Comparison of ENCODE assay signal across 8 cellular contexts in the genomic region with DNA sequence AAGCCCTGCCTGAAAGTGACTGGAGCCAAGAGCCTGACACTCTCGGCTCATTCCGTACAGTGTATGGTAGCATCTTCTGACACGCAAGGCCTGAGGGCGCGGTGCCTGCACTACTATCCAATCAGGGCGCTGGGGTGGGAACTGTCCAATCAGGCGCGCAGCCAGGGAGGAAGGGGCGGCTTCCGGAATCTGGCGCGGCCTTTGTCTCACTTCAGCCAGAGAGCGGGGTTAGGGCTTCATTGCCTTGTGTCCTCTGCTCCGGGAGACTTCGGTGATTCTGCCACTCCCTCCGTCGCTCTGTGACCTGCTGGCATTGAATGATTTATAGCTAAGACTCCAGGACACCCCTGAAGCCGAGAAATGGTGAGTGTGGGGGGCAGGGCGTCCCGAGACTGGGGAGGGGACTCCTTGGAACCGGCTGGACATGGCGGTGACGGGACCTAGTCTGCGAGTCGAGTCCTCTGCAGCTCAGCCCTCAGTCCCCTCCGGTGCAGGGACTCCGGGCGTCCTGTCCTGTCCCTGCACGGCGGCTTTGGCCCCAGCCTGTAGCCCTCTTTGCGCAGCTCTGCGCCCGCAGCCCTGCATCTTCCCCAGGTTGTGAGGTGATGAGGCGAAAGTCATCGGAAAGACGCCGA.
DNase-seq lines count a peak whose midpoint lies in the region; ATAC-seq and TF ChIP-seq lines count a peak whose summit lies in the region.
"Not testable (repeated sequence)": the region's sequence is repeated elsewhere in the genome, so short reads cannot be mapped to it uniquely, and the experiment has no call there.

No MANE protein-coding gene starts in this region.

- intact Hi-C loops in cardiac septum (cut with DNase I): not testable (repeated sequence)

- H2AFZ ChIP-seq in trophoblast cell (ENCODE audit: insufficient read depth, low read length, poor library complexity): peak overlapping the region; percentile 59

- H3K27ac Mint-ChIP-seq in activated naive CD8-positive, alpha-beta T cell treated with anti-CD3 and anti-CD28 coated beads, Interleukin-2, amount 50 U/mL, for 24 hours: peak overlapping the region; percentile 64

- H4K91ac ChIP-seq in trophoblast cell (ENCODE audit: low read depth, low read length): peak overlapping the region; percentile 43

- H3K27me3 Mint-ChIP-seq in activated naive CD8-positive, alpha-beta T cell treated with anti-CD3 and anti-CD28 coated beads, Interleukin-2, amount 50 U/mL, for 24 hours: not testable (repeated sequence)

- H3K4me1 ChIP-seq in trophoblast cell (ENCODE audit: control insufficient read depth in 1 of 2, insufficient read depth in 2 of 2, low read length in 2 of 2); tibial nerve: not testable (repeated sequence)

- not testable (repeated sequence) for TF ChIP-seq EP300 in tibial nerve (IDR thresholded peaks at IDR 0.05)

- peak overlapping the region; percentile 44 for H3K14ac ChIP-seq in trophoblast cell (ENCODE audit: low read length)

- H3K4me3 Mint-ChIP-seq in activated naive CD8-positive, alpha-beta T cell treated with anti-CD3 and anti-CD28 coated beads, Interleukin-2, amount 50 U/mL, for 24 hours: peak overlapping the region; percentile 90

- H3K4me3 ChIP-seq in GM12875 (ENCODE audit: low read depth, low read length): peak overlapping the region; percentile 66
- H3K4me3 ChIP-seq in trophoblast cell (ENCODE audit: low read depth, low read length): peak overlapping the region; percentile 85
- H3K4me3 ChIP-seq in tibial nerve: peak overlapping the region; percentile 39 to 62 (median 50)

- H3K18ac ChIP-seq in trophoblast cell (ENCODE audit: low read length): not testable (repeated sequence)

- not testable (repeated sequence) for H3K79me2 ChIP-seq in trophoblast cell (ENCODE audit: control insufficient read depth, insufficient read depth, low read length, poor library complexity)

- WGBS in trophoblast cell (ENCODE audit: extremely low coverage, insufficient coverage, insufficient read length): no CpG with 5 or more reads among the region's 37 CpGs
- WGBS in tibial nerve, 2 donors: 1 to 2% methylated on average over 21 to 30 of the region's 37 CpGs

- ATAC-seq in HG02678 (IDR thresholded peaks at IDR 0.05; ENCODE audit: unreplicated experiment): peak; percentile 100
- peak; percentile 100 for ATAC-seq in activated naive CD8-positive, alpha-beta T cell treated with anti-CD3 and anti-CD28 coated beads, Interleukin-2, amount 50 U/mL, for 24 hours

- not testable (repeated sequence) for H2BK5ac ChIP-seq in trophoblast cell (ENCODE audit: low read depth, low read length, poor library complexity)

- H2BK120ac ChIP-seq in trophoblast cell (ENCODE audit: insufficient read depth, low read length, poor library complexity): not testable (repeated sequence)

- not testable (repeated sequence) for H3K9ac ChIP-seq in trophoblast cell (ENCODE audit: low read length)

- H4K12ac ChIP-seq in trophoblast cell (ENCODE audit: low read depth, low read length): peak overlapping the region; percentile 44

- not testable (repeated sequence) for H4K8ac ChIP-seq in trophoblast cell (ENCODE audit: low read depth, low read length)

- not testable (repeated sequence) for TF ChIP-seq POLR2A in tibial nerve (IDR thresholded peaks at IDR 0.05)

- not testable (repeated sequence) for H3K27me3 ChIP-seq in trophoblast cell (ENCODE audit: insufficient read depth, low read length); tibial nerve

- H2BK12ac ChIP-seq in trophoblast cell (ENCODE audit: low read length): not testable (repeated sequence)

- H3K36me3 ChIP-seq in trophoblast cell (ENCODE audit: control insufficient read depth in 1 of 2, insufficient read depth in 2 of 2, low read length in 2 of 2); tibial nerve: not testable (repeated sequence)

- H3K4me2 ChIP-seq in trophoblast cell (ENCODE audit: low read length): peak overlapping the region; percentile 58

- H3K4ac ChIP-seq in trophoblast cell (ENCODE audit: low read depth, low read length): peak overlapping the region; percentile 47

- not testable (repeated sequence) for H3K9me3 Mint-ChIP-seq in activated naive CD8-positive, alpha-beta T cell treated with anti-CD3 and anti-CD28 coated beads, Interleukin-2, amount 50 U/mL, for 24 hours

- H3K23ac ChIP-seq in trophoblast cell (ENCODE audit: low read length): not testable (repeated sequence)

- H3K9me3 ChIP-seq in trophoblast cell (ENCODE audit: insufficient read depth, low read depth, low read length); tibial nerve: not testable (repeated sequence)

- DNase-seq in NCI-H1105 treated with DMSO at 0.1 percent for 48 hours (lab: John Stamatoyannopoulos, UW): peak; percentile 92
- peak; percentile 92 for DNase-seq in SW480 (ENCODE audit: low spot score)
- peak; percentile 84 for DNase-seq in activated naive CD8-positive, alpha-beta T cell treated with anti-CD3 and anti-CD28 coated beads, Interleukin-2, amount 50 U/mL, for 24 hours
- DNase-seq in cardiac septum (ENCODE audit: low spot score): peak; percentile 92
- peak; percentile 69 to 80 for DNase-seq in trophoblast cell
- peak; percentile 83 to 91 for DNase-seq in tibial nerve (ENCODE audit: low spot score in 2 of 2)

- H3K4me1 Mint-ChIP-seq in activated naive CD8-positive, alpha-beta T cell treated with anti-CD3 and anti-CD28 coated beads, Interleukin-2, amount 50 U/mL, for 24 hours: not testable (repeated sequence)

- H3K36me3 Mint-ChIP-seq in activated naive CD8-positive, alpha-beta T cell treated with anti-CD3 and anti-CD28 coated beads, Interleukin-2, amount 50 U/mL, for 24 hours (ENCODE audit: low read depth): not testable (repeated sequence)

- not testable (repeated sequence) for H3K79me1 ChIP-seq in trophoblast cell (ENCODE audit: low read length)

- peak overlapping the region; percentile 64 for H3K27ac ChIP-seq in trophoblast cell (ENCODE audit: low read depth, low read length)
- H3K27ac ChIP-seq in tibial nerve: peak overlapping the region in 3 of 4 donors; percentile 53 to 72 (median 65)

- not testable (repeated sequence) for H2AK5ac ChIP-seq in trophoblast cell (ENCODE audit: low read length)

- TF ChIP-seq CTCF in GM12875 (IDR thresholded peaks at IDR 0.05; ENCODE audit: borderline replicate concordance, insufficient read depth, low read depth, low read length); tibial nerve (IDR thresholded peaks at IDR 0.05): not testable (repeated sequence)

Comparison
In these comparisons a context has a peak if more than half of its experiments do, and no peak if none do; other contexts are left out.
1. Peak in every context shown above with its lines: DNase-seq, ATAC-seq, H3K4me3 ChIP-seq and H3K27ac ChIP-seq.